In genomic region chr3:183353421-183353820, GRCh38 we compare ENCODE assay signal across 33 cellular contexts.
"Had no signal": no experiment of that assay in that cellular context is flagged by ENCODE, and none has a peak within 500 bp of the region (broad histone marks: within the 10 kb centered on the region; RNA-seq: fewer than 3 reads in every experiment).

No MANE protein-coding gene starts in this region.

- H3K4me1 ChIP-seq: SJCRH30 had no signal

- ATAC-seq: Panc1, Right ventricle myocardium inferior, SK-N-SH treated with all-trans-retinoic acid at 6 μM for 48 hours had no signal

- H3K4me2 ChIP-seq: PC-9 had no signal

- H3K9me3 ChIP-seq: MG63, SJCRH30 had no signal

- H3K4me3 ChIP-seq: MG63, PC-9, SJCRH30, SK-N-MC had no signal

- H3K27me3 ChIP-seq: SJCRH30 had no signal

- H3K36me3 ChIP-seq: MG63, SJCRH30 had no signal

- DNase-seq: Kasumi-1, KG1, MG63, NCI-H1048, NCI-H1092 treated with DMSO at 0.1 percent for 48 hours, NCI-H1105 treated with DMSO at 0.1 percent for 48 hours, NCI-H1417, NCI-H1436, NCI-H146, NCI-H1694, NCI-H187, NCI-H1930, NCI-H2029 treated with DMSO at 0.1 percent for 48 hours, NCI-H2081 treated with DMSO at 0.1 percent for 48 hours, NCI-H2107, NCI-H2171, NCI-H226, NCI-H446 treated with DMSO at 0.1 percent for 48 hours, NCI-H510A, NCI-H524, NCI-H526, NCI-H69, NCI-H748 treated with DMSO at 0.1 percent for 48 hours, NCI-H82, PC-9, SHP77, SIG-M5, SJCRH30 had no signal

- H3K27ac ChIP-seq: PC-9, RWPE1, SJCRH30, SK-N-MC had no signal
